Comparison of ENCODE assay signal across 20 cellular contexts in genomic region chrX:39464253-39464652, GRCh38.
DNase-seq lines count a peak whose midpoint lies in the region; ATAC-seq and TF ChIP-seq lines count a peak whose summit lies in the region.
"Had no signal": no experiment of that assay in that cellular context is flagged by ENCODE, and none has a peak within 500 bp of the region (broad histone marks: within the 10 kb centered on the region; RNA-seq: fewer than 3 reads in every experiment).

No MANE protein-coding gene starts in this region.

- TF ChIP-seq CTCF in heart left ventricle (IDR thresholded peaks at IDR 0.05): no peak
- no peak for TF ChIP-seq CTCF in brain (conservative IDR thresholded peaks at IDR 0.05)

- peak overlapping the region; percentile 31 for H3K4me2 ChIP-seq in BLaER1
- H3K4me2 ChIP-seq: A549 had no signal

- DNase-seq in heart left ventricle: no peak
- DNase-seq in cardiac septum (ENCODE audit: low spot score): no peak
- no peak for DNase-seq in stimulated activated effector memory CD8-positive, alpha-beta T cell treated with anti-CD3 and anti-CD28 coated beads, Interleukin-12 subunit alpha, Interleukin-12 subunit beta, amount 100 ng/mL, for 72 hours (ENCODE audit: low spot score in 2 of 2)
- no peak for DNase-seq in middle frontal gyrus (ENCODE audit: extremely low spot score, low spot score)
- DNase-seq in COLO829 (ENCODE audit: low spot score): no peak
- DNase-seq: 8988T; ACHN; AML-193; BE2C; C1 segment of cervical spinal cord; Caco-2; CD4-positive, alpha-beta memory T cell; DMS153; DND-41; GM23248; H7; HCEC 1CT had no signal

- WGBS in heart left ventricle, 4 donors: 54 to 61% (median 58%) methylated on average over 7 of the region's 7 CpGs

- peaks cover 4% of the 10 kb centered on the region for H3K27me3 Mint-ChIP-seq in brain
- H3K27me3 Mint-ChIP-seq: CD4-positive, alpha-beta memory T cell had no signal

- no peaks in the 10 kb centered on the region for H3K9me3 ChIP-seq in heart left ventricle
- no peaks in the 10 kb centered on the region for H3K9me3 ChIP-seq in BLaER1
- H3K9me3 ChIP-seq: A549, BE2C, Caco-2 had no signal

- peak overlapping the region in 4 of 5 experiments; percentile 9 to 76 (median 42) for H3K27ac Mint-ChIP-seq in brain
- peak overlapping the region; percentile 52 for H3K27ac Mint-ChIP-seq in stimulated activated effector memory CD8-positive, alpha-beta T cell treated with anti-CD3 and anti-CD28 coated beads, Interleukin-12 subunit alpha, Interleukin-12 subunit beta, amount 100 ng/mL, for 72 hours
- H3K27ac Mint-ChIP-seq: CD4-positive, alpha-beta memory T cell had no signal

- H3K27ac ChIP-seq in heart left ventricle (no peak overlapping the region), BLaER1 (no peak overlapping the region; the same call in 1 of the 2 replicates)
- H3K27ac ChIP-seq: A549, GM23248 had no signal

- TF ChIP-seq POLR2A in heart left ventricle (IDR thresholded peaks at IDR 0.05): no peak

- no peaks in the 10 kb centered on the region for H3K36me3 Mint-ChIP-seq in brain
- H3K36me3 Mint-ChIP-seq in stimulated activated effector memory CD8-positive, alpha-beta T cell treated with anti-CD3 and anti-CD28 coated beads, Interleukin-12 subunit alpha, Interleukin-12 subunit beta, amount 100 ng/mL, for 72 hours: no peaks in the 10 kb centered on the region
- H3K36me3 Mint-ChIP-seq: CD4-positive, alpha-beta memory T cell had no signal

- H4K20me1 ChIP-seq in BLaER1: no peaks in the 10 kb centered on the region

- intact Hi-C loops in heart left ventricle (cut with DNase I) (no loop called here), cardiac septum (cut with DNase I) (no loop called here)

- H3K4me1 ChIP-seq in heart left ventricle (no peaks in the 10 kb centered on the region), BLaER1 (peaks cover 41% of the 10 kb centered on the region)
- H3K4me1 ChIP-seq: A549, BE2C, Caco-2 had no signal

- H3K4me3 Mint-ChIP-seq in brain: no peak overlapping the region
- no peak overlapping the region for H3K4me3 Mint-ChIP-seq in stimulated activated effector memory CD8-positive, alpha-beta T cell treated with anti-CD3 and anti-CD28 coated beads, Interleukin-12 subunit alpha, Interleukin-12 subunit beta, amount 100 ng/mL, for 72 hours
- H3K4me3 Mint-ChIP-seq: CD4-positive, alpha-beta memory T cell had no signal

- H3K9ac ChIP-seq in BLaER1: no peak overlapping the region
- H3K9ac ChIP-seq: GM23248 had no signal

- peaks cover 58% of the 10 kb centered on the region for H3K4me1 Mint-ChIP-seq in brain
- peaks cover 8% of the 10 kb centered on the region for H3K4me1 Mint-ChIP-seq in stimulated activated effector memory CD8-positive, alpha-beta T cell treated with anti-CD3 and anti-CD28 coated beads, Interleukin-12 subunit alpha, Interleukin-12 subunit beta, amount 100 ng/mL, for 72 hours
- H3K4me1 Mint-ChIP-seq: CD4-positive, alpha-beta memory T cell had no signal

- H3K27me3 ChIP-seq in heart left ventricle (peaks cover 0 to 15% (median 0%) of the 10 kb centered on the region in 9 donors), BLaER1 (no peaks in the 10 kb centered on the region)
- H3K27me3 ChIP-seq: BE2C had no signal

- H3K4me3 ChIP-seq in heart left ventricle (no peak overlapping the region), BLaER1 (no peak overlapping the region)
- H3K4me3 ChIP-seq: A549, GM23248 had no signal

- peaks cover 0 to 9% (median 0%) of the 10 kb centered on the region in 5 experiments for H3K9me3 Mint-ChIP-seq in brain
- no peaks in the 10 kb centered on the region for H3K9me3 Mint-ChIP-seq in stimulated activated effector memory CD8-positive, alpha-beta T cell treated with anti-CD3 and anti-CD28 coated beads, Interleukin-12 subunit alpha, Interleukin-12 subunit beta, amount 100 ng/mL, for 72 hours
- H3K9me3 Mint-ChIP-seq: CD4-positive, alpha-beta memory T cell had no signal

- H3K36me3 ChIP-seq in heart left ventricle (no peaks in the 10 kb centered on the region), BLaER1 (no peaks in the 10 kb centered on the region)
- H3K36me3 ChIP-seq: BE2C had no signal

- ATAC-seq in heart left ventricle: peak in 3 of 4 donors; percentile 34 to 53 (median 41)
- ATAC-seq in stimulated activated effector memory CD8-positive, alpha-beta T cell treated with anti-CD3 and anti-CD28 coated beads, Interleukin-12 subunit alpha, Interleukin-12 subunit beta, amount 100 ng/mL, for 72 hours: no peak
- ATAC-seq: A549 had no signal
